In genomic region chr16:66486199-66486772, GRCh38 we compare ENCODE assay signal across 1 cellular context.
TF ChIP-seq lines count a peak whose summit lies in the region.

No MANE protein-coding gene starts in this region.

TF ChIP-seq in IMR-90, 13 proteins besides CTCF, POLR2A, EP300 and RAD21:
- TF ChIP-seq NFE2L2 (IDR thresholded peaks at IDR 0.05; ENCODE audit: low read depth, low read length) = no peak
- no peak for TF ChIP-seq RCOR1 (IDR thresholded peaks at IDR 0.05; ENCODE audit: insufficient replicate concordance, low read length)
- no peak for TF ChIP-seq FOS (IDR thresholded peaks at IDR 0.05; ENCODE audit: low read depth, low read length)
- TF ChIP-seq MAFK (IDR thresholded peaks at IDR 0.05; ENCODE audit: low read depth, low read length) = no peak
- no peak for TF ChIP-seq MAZ (IDR thresholded peaks at IDR 0.05; ENCODE audit: borderline replicate concordance, low read depth, low read length)
- no peak for TF ChIP-seq CHD1 (IDR thresholded peaks at IDR 0.05; ENCODE audit: low read depth, low read length)
- TF ChIP-seq SMC3 (IDR thresholded peaks at IDR 0.05; ENCODE audit: low read depth, low read length) = no peak
- no peak for TF ChIP-seq ELK1 (IDR thresholded peaks at IDR 0.05; ENCODE audit: borderline replicate concordance, low read depth, low read length)
